Comparison of ENCODE assay signal across 12 cellular contexts in genomic region chr20:4926531-4927156, GRCh38.
A peak's percentile ranks its signal among the peaks of the same experiment; 100 is the strongest.
DNase-seq lines count a peak whose midpoint lies in the region; ATAC-seq and TF ChIP-seq lines count a peak whose summit lies in the region.
"Had no signal": no experiment of that assay in that cellular context is flagged by ENCODE, and none has a peak within 500 bp of the region (broad histone marks: within the 10 kb centered on the region; RNA-seq: fewer than 3 reads in every experiment).

No MANE protein-coding gene starts in this region.

- H3K4me3 ChIP-seq in endodermal cell (ENCODE audit: low read length) (no peak overlapping the region), mesenchymal stem cell (ENCODE audit: insufficient read depth in 1 of 2, low read depth in 1 of 2, low read length in 2 of 2) (no peak overlapping the region), subcutaneous abdominal adipose tissue (ENCODE audit: low read depth in 1 of 5, low read length in 5 of 5) (peak overlapping the region in 3 of 5 donors; percentile 19 to 34 (median 20)), SJCRH30 (no peak overlapping the region)

- no peak overlapping the region for H4K91ac ChIP-seq in mesenchymal stem cell (ENCODE audit: low read length)

- TF ChIP-seq CTCF in endodermal cell (conservative IDR thresholded peaks at IDR 0.05) = no peak

- H2BK12ac ChIP-seq in mesenchymal stem cell (ENCODE audit: low read length in 2 of 2) = no peak overlapping the region

- no peak overlapping the region for H3K23ac ChIP-seq in mesenchymal stem cell (ENCODE audit: low read length in 2 of 2)

- H3K9me3 Mint-ChIP-seq in endodermal cell = no peaks in the 10 kb centered on the region
- H3K9me3 Mint-ChIP-seq: activated CD4-positive, alpha-beta memory T cell treated with anti-CD3 and anti-CD28 coated beads, Interleukin-2, amount 10 ng/mL, durations not matched to agents 7 days and 5 days had no signal

- no peak overlapping the region for H3K4me2 ChIP-seq in mesenchymal stem cell (ENCODE audit: low read length, poor library complexity, severe bottlenecking)

- no peak overlapping the region for H2AK5ac ChIP-seq in mesenchymal stem cell (ENCODE audit: low read length, severe bottlenecking)

- no peak overlapping the region for H3K27ac ChIP-seq in endodermal cell (ENCODE audit: low read depth, low read length)
- no peak overlapping the region for H3K27ac ChIP-seq in mesenchymal stem cell (ENCODE audit: low read length, poor library complexity, severe bottlenecking)
- peak overlapping the region; percentile 63 for H3K27ac ChIP-seq in subcutaneous abdominal adipose tissue (ENCODE audit: low read depth, low read length)
- no peak overlapping the region; the same call in 1 of the 2 replicates for H3K27ac ChIP-seq in SJCRH30

- no peak overlapping the region for H2BK15ac ChIP-seq in mesenchymal stem cell (ENCODE audit: low read depth, poor library complexity, severe bottlenecking)

- H3K4me1 ChIP-seq in endodermal cell (ENCODE audit: control insufficient read depth, insufficient read depth, low read length) (no peaks in the 10 kb centered on the region), mesenchymal stem cell (ENCODE audit: control insufficient read depth, insufficient read depth, low read depth, low read length) (peaks cover 8% of the 10 kb centered on the region), subcutaneous abdominal adipose tissue (ENCODE audit: control insufficient read depth in 5 of 5, insufficient read depth in 5 of 5, low read length in 5 of 5) (peaks cover 3 to 23% (median 10%) of the 10 kb centered on the region in 5 donors), SJCRH30 (peaks cover 10% of the 10 kb centered on the region; the same call in 1 of the 2 replicates)

- H2AFZ ChIP-seq in mesenchymal stem cell (ENCODE audit: low read depth, low read length) = no peak overlapping the region

- H2BK120ac ChIP-seq in mesenchymal stem cell (ENCODE audit: low read depth, low read length) = no peak overlapping the region

- H3K18ac ChIP-seq in mesenchymal stem cell (ENCODE audit: low read depth in 1 of 2, low read length in 2 of 2) = no peak overlapping the region

- DNase-seq in M059J (ENCODE audit: low read depth) (peak; percentile 10), endodermal cell (no peak), mesenchymal stem cell (no peak), NCI-H146 treated with DMSO at 0.1 percent for 48 hours (lab: John Stamatoyannopoulos, UW; ENCODE audit: unreplicated experiment) (no peak), NCI-H69 (lab: John Stamatoyannopoulos, UW) (no peak), SJCRH30 (no peak)
- DNase-seq: activated CD4-positive, alpha-beta memory T cell treated with anti-CD3 and anti-CD28 coated beads, Interleukin-2, amount 10 ng/mL, durations not matched to agents 7 days and 5 days; activated effector memory CD4-positive, alpha-beta T cell treated with anti-CD3 and anti-CD28 coated beads, Interleukin-2, amount 50 U/mL, for 16 hours; NCI-H2171; trophoblast cell had no signal

- H3K27me3 ChIP-seq in endodermal cell (ENCODE audit: control insufficient read depth, insufficient read depth, low read length, poor library complexity, severe bottlenecking) (no peaks in the 10 kb centered on the region), mesenchymal stem cell (ENCODE audit: control insufficient read depth in 1 of 2, insufficient read depth in 1 of 2, low read length in 2 of 2) (no peaks in the 10 kb centered on the region), subcutaneous abdominal adipose tissue (ENCODE audit: control insufficient read depth in 5 of 5, insufficient read depth in 4 of 5, low read length in 5 of 5) (no peaks in the 10 kb centered on the region), SJCRH30 (no peaks in the 10 kb centered on the region)

- WGBS in endodermal cell (ENCODE audit: insufficient coverage in 1 of 2, insufficient read length in 1 of 2), 2 experiments = 93 to 100% methylated on average over 5 to 6 of the region's 6 CpGs
- WGBS in mesenchymal stem cell = 97% methylated on average over 5 of the region's 6 CpGs

- peak overlapping the region in 1 of 2 experiments; percentile 35 for H3K14ac ChIP-seq in mesenchymal stem cell (ENCODE audit: low read length in 2 of 2)

- H2BK5ac ChIP-seq in mesenchymal stem cell (ENCODE audit: low read depth, low read length, poor library complexity, severe bottlenecking) = no peak overlapping the region

- no peaks in the 10 kb centered on the region for H3K27me3 Mint-ChIP-seq in endodermal cell (ENCODE audit: insufficient read depth)
- H3K27me3 Mint-ChIP-seq: activated CD4-positive, alpha-beta memory T cell treated with anti-CD3 and anti-CD28 coated beads, Interleukin-2, amount 10 ng/mL, durations not matched to agents 7 days and 5 days had no signal

- H3K79me1 ChIP-seq in mesenchymal stem cell (replicated peaks; ENCODE audit: low read length, poor library complexity, severe bottlenecking) = peaks cover 22% of the 10 kb centered on the region

- H3K9ac ChIP-seq in endodermal cell (ENCODE audit: extremely low read depth, low read length, poor library complexity, severe bottlenecking) = no peak overlapping the region
- H3K9ac ChIP-seq in mesenchymal stem cell (ENCODE audit: low read length) = peak overlapping the region; percentile 72
- peak overlapping the region in 1 of 5 donors; percentile 49 for H3K9ac ChIP-seq in subcutaneous abdominal adipose tissue (ENCODE audit: low read length in 5 of 5)

- no peaks in the 10 kb centered on the region for H3K9me3 ChIP-seq in endodermal cell (ENCODE audit: control insufficient read depth, low read length)
- H3K9me3 ChIP-seq in mesenchymal stem cell (ENCODE audit: control insufficient read depth, low read length) = no peaks in the 10 kb centered on the region
- no peaks in the 10 kb centered on the region for H3K9me3 ChIP-seq in subcutaneous abdominal adipose tissue (ENCODE audit: control insufficient read depth in 5 of 5, low read length in 5 of 5)
- H3K9me3 ChIP-seq in SJCRH30 (replicated peaks) = no peaks in the 10 kb centered on the region

- no peaks in the 10 kb centered on the region for H3K36me3 ChIP-seq in endodermal cell (ENCODE audit: control insufficient read depth, insufficient read depth, low read length)
- H3K36me3 ChIP-seq in mesenchymal stem cell (ENCODE audit: control insufficient read depth in 1 of 2, insufficient read depth in 2 of 2, low read depth in 1 of 2, low read length in 2 of 2) = peaks cover 0 to 3% of the 10 kb centered on the region in 2 experiments
- peaks cover 0 to 7% (median 3%) of the 10 kb centered on the region in 5 donors for H3K36me3 ChIP-seq in subcutaneous abdominal adipose tissue (ENCODE audit: control insufficient read depth in 5 of 5, insufficient read depth in 5 of 5, low read length in 5 of 5)
- peaks cover 5% of the 10 kb centered on the region; the same call in 1 of the 2 replicates for H3K36me3 ChIP-seq in SJCRH30

- no peak overlapping the region for H3K4ac ChIP-seq in mesenchymal stem cell (ENCODE audit: low read depth in 1 of 2, low read length in 2 of 2)

- no peaks in the 10 kb centered on the region for H3K36me3 Mint-ChIP-seq in endodermal cell (ENCODE audit: low read depth)

- no peak overlapping the region for H4K8ac ChIP-seq in mesenchymal stem cell (ENCODE audit: low read length)

- H3K4me3 Mint-ChIP-seq in endodermal cell = no peak overlapping the region
- H3K4me3 Mint-ChIP-seq: activated CD4-positive, alpha-beta memory T cell treated with anti-CD3 and anti-CD28 coated beads, Interleukin-2, amount 10 ng/mL, durations not matched to agents 7 days and 5 days had no signal

- no peak for ATAC-seq in HG02678 (IDR thresholded peaks at IDR 0.05; ENCODE audit: unreplicated experiment)

- H3K27ac Mint-ChIP-seq in endodermal cell = peak overlapping the region; percentile 46
- H3K27ac Mint-ChIP-seq: activated CD4-positive, alpha-beta memory T cell treated with anti-CD3 and anti-CD28 coated beads, Interleukin-2, amount 10 ng/mL, durations not matched to agents 7 days and 5 days had no signal

- H3K4me1 Mint-ChIP-seq in endodermal cell = peaks cover 20% of the 10 kb centered on the region

Comparison
In these comparisons a context has a peak if more than half of its experiments do, and no peak if none do; other contexts are left out.
1. H3K4me3 ChIP-seq: peak in subcutaneous abdominal adipose tissue (3 of 5); none in endodermal cell (single experiment), mesenchymal stem cell (0 of 2) and SJCRH30 (single experiment).